ENCODE assay signal across 2 cellular contexts in the genomic region with DNA sequence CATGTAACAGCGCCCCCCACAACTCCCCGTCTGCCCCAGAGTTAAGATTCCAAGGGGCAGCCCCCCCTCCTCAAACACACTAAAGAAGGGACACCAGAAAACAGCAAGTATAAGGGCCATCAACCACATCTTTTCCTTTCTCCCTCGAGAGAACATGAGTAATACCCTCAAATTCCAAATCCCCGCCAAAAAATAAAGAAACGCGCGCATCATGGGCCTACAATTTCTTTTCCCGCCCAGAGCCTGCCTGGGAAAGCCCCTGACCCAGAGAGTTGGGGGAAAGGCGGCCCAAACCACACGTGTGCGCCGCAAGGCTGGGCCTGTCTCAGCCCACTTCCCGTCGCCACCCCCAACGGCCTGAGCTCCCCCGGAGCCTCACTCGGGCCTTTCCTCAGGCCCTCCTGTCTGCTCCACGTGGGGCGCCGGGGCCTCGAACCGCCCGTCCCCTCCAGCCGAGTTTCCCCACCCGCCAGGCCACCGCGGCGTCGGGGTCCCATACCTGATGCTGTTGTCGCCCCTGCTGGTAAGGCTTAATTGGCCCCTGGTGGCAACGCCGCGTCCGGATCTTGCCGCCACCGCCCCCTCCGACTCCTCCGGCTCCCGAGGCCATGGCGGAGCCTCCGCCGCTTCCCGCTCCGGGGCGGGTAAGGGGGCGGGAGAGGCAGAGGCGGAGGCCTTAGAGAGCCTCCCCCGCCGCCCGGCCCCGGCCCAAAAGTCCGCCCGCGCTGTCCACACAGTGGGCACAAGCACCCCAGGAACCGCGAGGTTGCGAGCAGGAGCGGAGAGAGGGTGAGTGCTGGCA.
TF ChIP-seq lines count a peak whose summit lies in the region.

No MANE protein-coding gene starts in this region.

TF ChIP-seq in HEK293, 187 proteins besides CTCF, POLR2A, EP300 and RAD21 (continued from another document):
- TF ChIP-seq, protein P1, sequence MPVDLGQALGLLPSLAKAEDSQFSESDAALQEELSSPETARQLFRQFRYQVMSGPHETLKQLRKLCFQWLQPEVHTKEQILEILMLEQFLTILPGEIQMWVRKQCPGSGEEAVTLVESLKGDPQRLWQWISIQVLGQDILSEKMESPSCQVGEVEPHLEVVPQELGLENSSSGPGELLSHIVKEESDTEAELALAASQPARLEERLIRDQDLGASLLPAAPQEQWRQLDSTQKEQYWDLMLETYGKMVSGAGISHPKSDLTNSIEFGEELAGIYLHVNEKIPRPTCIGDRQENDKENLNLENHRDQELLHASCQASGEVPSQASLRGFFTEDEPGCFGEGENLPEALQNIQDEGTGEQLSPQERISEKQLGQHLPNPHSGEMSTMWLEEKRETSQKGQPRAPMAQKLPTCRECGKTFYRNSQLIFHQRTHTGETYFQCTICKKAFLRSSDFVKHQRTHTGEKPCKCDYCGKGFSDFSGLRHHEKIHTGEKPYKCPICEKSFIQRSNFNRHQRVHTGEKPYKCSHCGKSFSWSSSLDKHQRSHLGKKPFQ (tag by site-specific recombination; IDR thresholded peaks at IDR 0.05): no peak
- TF ChIP-seq, protein P2, sequence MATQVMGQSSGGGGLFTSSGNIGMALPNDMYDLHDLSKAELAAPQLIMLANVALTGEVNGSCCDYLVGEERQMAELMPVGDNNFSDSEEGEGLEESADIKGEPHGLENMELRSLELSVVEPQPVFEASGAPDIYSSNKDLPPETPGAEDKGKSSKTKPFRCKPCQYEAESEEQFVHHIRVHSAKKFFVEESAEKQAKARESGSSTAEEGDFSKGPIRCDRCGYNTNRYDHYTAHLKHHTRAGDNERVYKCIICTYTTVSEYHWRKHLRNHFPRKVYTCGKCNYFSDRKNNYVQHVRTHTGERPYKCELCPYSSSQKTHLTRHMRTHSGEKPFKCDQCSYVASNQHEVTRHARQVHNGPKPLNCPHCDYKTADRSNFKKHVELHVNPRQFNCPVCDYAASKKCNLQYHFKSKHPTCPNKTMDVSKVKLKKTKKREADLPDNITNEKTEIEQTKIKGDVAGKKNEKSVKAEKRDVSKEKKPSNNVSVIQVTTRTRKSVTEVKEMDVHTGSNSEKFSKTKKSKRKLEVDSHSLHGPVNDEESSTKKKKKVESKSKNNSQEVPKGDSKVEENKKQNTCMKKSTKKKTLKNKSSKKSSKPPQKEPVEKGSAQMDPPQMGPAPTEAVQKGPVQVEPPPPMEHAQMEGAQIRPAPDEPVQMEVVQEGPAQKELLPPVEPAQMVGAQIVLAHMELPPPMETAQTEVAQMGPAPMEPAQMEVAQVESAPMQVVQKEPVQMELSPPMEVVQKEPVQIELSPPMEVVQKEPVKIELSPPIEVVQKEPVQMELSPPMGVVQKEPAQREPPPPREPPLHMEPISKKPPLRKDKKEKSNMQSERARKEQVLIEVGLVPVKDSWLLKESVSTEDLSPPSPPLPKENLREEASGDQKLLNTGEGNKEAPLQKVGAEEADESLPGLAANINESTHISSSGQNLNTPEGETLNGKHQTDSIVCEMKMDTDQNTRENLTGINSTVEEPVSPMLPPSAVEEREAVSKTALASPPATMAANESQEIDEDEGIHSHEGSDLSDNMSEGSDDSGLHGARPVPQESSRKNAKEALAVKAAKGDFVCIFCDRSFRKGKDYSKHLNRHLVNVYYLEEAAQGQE (tag by site-specific recombination; IDR thresholded peaks at IDR 0.05): 0 out of 2 replicates have a peak, but pooled peaks have one; percentile 10
- peak; percentile 59 for TF ChIP-seq ZNF394 (tag by site-specific recombination; IDR thresholded peaks at IDR 0.05; ENCODE audit: borderline replicate concordance)
- TF ChIP-seq, protein P3, sequence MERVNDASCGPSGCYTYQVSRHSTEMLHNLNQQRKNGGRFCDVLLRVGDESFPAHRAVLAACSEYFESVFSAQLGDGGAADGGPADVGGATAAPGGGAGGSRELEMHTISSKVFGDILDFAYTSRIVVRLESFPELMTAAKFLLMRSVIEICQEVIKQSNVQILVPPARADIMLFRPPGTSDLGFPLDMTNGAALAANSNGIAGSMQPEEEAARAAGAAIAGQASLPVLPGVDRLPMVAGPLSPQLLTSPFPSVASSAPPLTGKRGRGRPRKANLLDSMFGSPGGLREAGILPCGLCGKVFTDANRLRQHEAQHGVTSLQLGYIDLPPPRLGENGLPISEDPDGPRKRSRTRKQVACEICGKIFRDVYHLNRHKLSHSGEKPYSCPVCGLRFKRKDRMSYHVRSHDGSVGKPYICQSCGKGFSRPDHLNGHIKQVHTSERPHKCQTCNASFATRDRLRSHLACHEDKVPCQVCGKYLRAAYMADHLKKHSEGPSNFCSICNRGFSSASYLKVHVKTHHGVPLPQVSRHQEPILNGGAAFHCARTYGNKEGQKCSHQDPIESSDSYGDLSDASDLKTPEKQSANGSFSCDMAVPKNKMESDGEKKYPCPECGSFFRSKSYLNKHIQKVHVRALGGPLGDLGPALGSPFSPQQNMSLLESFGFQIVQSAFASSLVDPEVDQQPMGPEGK (tag by site-specific recombination; IDR thresholded peaks at IDR 0.05): peak; percentile 88
- TF ChIP-seq KLF8 (tag by site-specific recombination; IDR thresholded peaks at IDR 0.05): peak; percentile 85
- peak; percentile 24; the same call in 1 of the 2 replicates for TF ChIP-seq ZNF623 (tag by site-specific recombination; IDR thresholded peaks at IDR 0.05)
- TF ChIP-seq MZF1 (tag by site-specific recombination; IDR thresholded peaks at IDR 0.05; ENCODE audit: borderline replicate concordance): no peak
- peak; percentile 69; the same call in 1 of the 2 replicates for TF ChIP-seq YY1 (tag by site-specific recombination; IDR thresholded peaks at IDR 0.05)
- 0 out of 2 replicates have a peak, but pooled peaks have one; percentile 19 for TF ChIP-seq ZNF664 (tag by site-specific recombination; IDR thresholded peaks at IDR 0.05)
- peak; percentile 91 for TF ChIP-seq KLF9 (tag by site-specific recombination; IDR thresholded peaks at IDR 0.05; ENCODE audit: low read depth)
- peak; percentile 35; the same call in 1 of the 2 replicates for TF ChIP-seq OVOL3 (tag by site-specific recombination; IDR thresholded peaks at IDR 0.05)
- TF ChIP-seq KLF17 (tag by site-specific recombination; IDR thresholded peaks at IDR 0.05): peak; percentile 73
- TF ChIP-seq ZNF391 (tag by site-specific recombination; IDR thresholded peaks at IDR 0.05; ENCODE audit: borderline replicate concordance, low read depth): no peak
- TF ChIP-seq YY2 (tag by site-specific recombination; IDR thresholded peaks at IDR 0.05): peak; percentile 60
- no peak for TF ChIP-seq ZNF514 (tag by site-specific recombination; IDR thresholded peaks at IDR 0.05)

TF ChIP-seq in K562, 482 proteins besides CTCF, POLR2A, EP300 and RAD21 (continued from another document and continues in another):
- TF ChIP-seq E2F8 (IDR thresholded peaks at IDR 0.05; ENCODE audit: low read depth, partially characterized antibody) (peak; percentile 58), POLR3G (IDR thresholded peaks at IDR 0.05; ENCODE audit: extremely low read depth, insufficient read length, insufficient replicate concordance) (no peak), CBX3 (IDR thresholded peaks at IDR 0.05; ENCODE audit: borderline replicate concordance in 1 of 2, low read length in 2 of 2) (peak in 1 of 2 experiments; percentile 28; a peak in 1 of 3 replicates), FIP1L1 (IDR thresholded peaks at IDR 0.05; ENCODE audit: low read depth, low read length, poor library complexity, severe bottlenecking) (peak; percentile 98), GABPB1 (CRISPR knock-in tag; IDR thresholded peaks at IDR 0.05) (peak; percentile 63; the same call in 1 of the 2 replicates), RREB1 (CRISPR knock-in tag; IDR thresholded peaks at IDR 0.05) (no peak; the same call in 1 of the 2 replicates), TRIM25 (IDR thresholded peaks at IDR 0.05; ENCODE audit: borderline replicate concordance) (0 out of 2 replicates have a peak, but pooled peaks have one; percentile 82), FOXO4 (CRISPR knock-in tag; IDR thresholded peaks at IDR 0.05) (no peak), ZNF174 (CRISPR knock-in tag; IDR thresholded peaks at IDR 0.05) (no peak), NCOA2 (IDR thresholded peaks at IDR 0.05; ENCODE audit: partially characterized antibody in 2 of 2) (no peak), SAFB (IDR thresholded peaks at IDR 0.05; ENCODE audit: borderline replicate concordance, low read depth, low read length) (peak; percentile 15; the same call in 1 of the 2 replicates), SAP30 (IDR thresholded peaks at IDR 0.05; ENCODE audit: borderline replicate concordance, insufficient read depth, low read depth, low read length, poor library complexity, severe bottlenecking) (peak; percentile 41), E2F3 (CRISPR knock-in tag; IDR thresholded peaks at IDR 0.05) (0 out of 2 replicates have a peak, but pooled peaks have one; percentile 41), SMC3 (conservative IDR thresholded peaks at IDR 0.05; ENCODE audit: insufficient read depth, low read depth, low read length) (no peak), STAT5B (CRISPR knock-in tag; IDR thresholded peaks at IDR 0.05) (no peak)
- TF ChIP-seq, protein P4, sequence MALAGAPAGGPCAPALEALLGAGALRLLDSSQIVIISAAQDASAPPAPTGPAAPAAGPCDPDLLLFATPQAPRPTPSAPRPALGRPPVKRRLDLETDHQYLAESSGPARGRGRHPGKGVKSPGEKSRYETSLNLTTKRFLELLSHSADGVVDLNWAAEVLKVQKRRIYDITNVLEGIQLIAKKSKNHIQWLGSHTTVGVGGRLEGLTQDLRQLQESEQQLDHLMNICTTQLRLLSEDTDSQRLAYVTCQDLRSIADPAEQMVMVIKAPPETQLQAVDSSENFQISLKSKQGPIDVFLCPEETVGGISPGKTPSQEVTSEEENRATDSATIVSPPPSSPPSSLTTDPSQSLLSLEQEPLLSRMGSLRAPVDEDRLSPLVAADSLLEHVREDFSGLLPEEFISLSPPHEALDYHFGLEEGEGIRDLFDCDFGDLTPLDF (CRISPR knock-in tag; IDR thresholded peaks at IDR 0.05): peak; percentile 72
